In genomic region chr14:22829661-22830328, GRCh38 we compare ENCODE assay signal across 8 cellular contexts. TPM values are rescaled to one million over a fixed set of nuclear protein-coding genes. Genes with fewer than 3 reads are reported as not detected.
DNase-seq lines count a peak whose midpoint lies in the region; ATAC-seq and TF ChIP-seq lines count a peak whose summit lies in the region.

MRPL52 (plus strand) TSS chr14:22829887; CDS start chr14:22829913, 26 bp downstream.

- TF ChIP-seq EP300 in esophagus muscularis mucosa (IDR thresholded peaks at IDR 0.05) = no peak

- no peaks in the 10 kb centered on the region for H3K27me3 Mint-ChIP-seq in naive B cell
- no peaks in the 10 kb centered on the region for H3K27me3 Mint-ChIP-seq in stimulated activated memory B cell treated with anti-CD40 and anti-IgM and Interleukin-4, amounts not matched to agents 10 μg/mL and 1 μg/mL and 100 μg/mL, for 72 hours

- peak within 1 kb of the TSS; percentile 85 to 97 (median 94) for H3K4me3 Mint-ChIP-seq in naive B cell
- peak within 1 kb of the TSS; percentile 90 for H3K4me3 Mint-ChIP-seq in stimulated activated memory B cell treated with anti-CD40 and anti-IgM and Interleukin-4, amounts not matched to agents 10 μg/mL and 1 μg/mL and 100 μg/mL, for 72 hours

- peaks cover 4 to 8% of the 10 kb centered on the region in 2 donors for H3K36me3 Mint-ChIP-seq in naive B cell
- peaks cover 7% of the 10 kb centered on the region for H3K36me3 Mint-ChIP-seq in stimulated activated memory B cell treated with anti-CD40 and anti-IgM and Interleukin-4, amounts not matched to agents 10 μg/mL and 1 μg/mL and 100 μg/mL, for 72 hours

- WGBS in esophagus muscularis mucosa = 1% methylated on average over 24 of the region's 38 CpGs

- peaks cover 0 to 3% (median 0%) of the 10 kb centered on the region in 7 donors for H3K9me3 Mint-ChIP-seq in naive B cell
- no peaks in the 10 kb centered on the region for H3K9me3 Mint-ChIP-seq in stimulated activated memory B cell treated with anti-CD40 and anti-IgM and Interleukin-4, amounts not matched to agents 10 μg/mL and 1 μg/mL and 100 μg/mL, for 72 hours

- H3K4me3 ChIP-seq in esophagus muscularis mucosa = peak within 1 kb of the TSS; percentile 76 to 88 (median 81)

- DNase-seq in DMS53 (lab: John Stamatoyannopoulos, UW) (peak; percentile 91), KG1 (lab: John Stamatoyannopoulos, UW) (peak; percentile 79), esophagus muscularis mucosa (ENCODE audit: extremely low spot score) (peak; percentile 96), naive B cell (peak; percentile 82)
- peak; percentile 90 to 93 for DNase-seq in activated T-cell treated with anti-CD3 and anti-CD28 coated beads, Interleukin-2, amount 50 U/mL, for 48 hours

- peak within 1 kb of the TSS; percentile 79 to 88 (median 80) for H3K27ac ChIP-seq in esophagus muscularis mucosa (replicated peaks in 1 of 4)

- TF ChIP-seq POLR2A in esophagus muscularis mucosa (IDR thresholded peaks at IDR 0.05; ENCODE audit: low read depth) = no peak

- H3K4me1 ChIP-seq in esophagus muscularis mucosa = peaks cover 13 to 21% (median 17%) of the 10 kb centered on the region in 4 donors

- no peaks in the 10 kb centered on the region for H3K9me3 ChIP-seq in esophagus muscularis mucosa

- peaks cover 11 to 22% (median 18%) of the 10 kb centered on the region in 4 donors for H3K36me3 ChIP-seq in esophagus muscularis mucosa

- TF ChIP-seq CTCF in esophagus muscularis mucosa (IDR thresholded peaks at IDR 0.05) = no peak

- ATAC-seq in GM21619 (IDR thresholded peaks at IDR 0.05; ENCODE audit: unreplicated experiment) (peak; percentile 89), naive B cell (ENCODE audit: low read depth in 2 of 2) (peak; percentile 93 to 94)
- peak; percentile 98 for ATAC-seq in stimulated activated memory B cell treated with anti-CD40 and anti-IgM and Interleukin-4, amounts not matched to agents 10 μg/mL and 1 μg/mL and 100 μg/mL, for 72 hours

- intact Hi-C loops in esophagus muscularis mucosa (cut with DNase I) = no loop called here

- H3K4me1 Mint-ChIP-seq in naive B cell = peaks cover 25 to 41% (median 38%) of the 10 kb centered on the region in 3 donors
- peaks cover 24% of the 10 kb centered on the region for H3K4me1 Mint-ChIP-seq in stimulated activated memory B cell treated with anti-CD40 and anti-IgM and Interleukin-4, amounts not matched to agents 10 μg/mL and 1 μg/mL and 100 μg/mL, for 72 hours

- no peaks in the 10 kb centered on the region for H3K27me3 ChIP-seq in esophagus muscularis mucosa

- peak within 1 kb of the TSS; percentile 91 to 99 (median 96) for H3K27ac Mint-ChIP-seq in naive B cell
- H3K27ac Mint-ChIP-seq in stimulated activated memory B cell treated with anti-CD40 and anti-IgM and Interleukin-4, amounts not matched to agents 10 μg/mL and 1 μg/mL and 100 μg/mL, for 72 hours = peak within 1 kb of the TSS; percentile 87

TF ChIP-seq in PFSK-1, 5 proteins besides CTCF, POLR2A, EP300 and RAD21:
- no peak for TF ChIP-seq FOXP2 (optimal IDR thresholded peaks at IDR 0.05; ENCODE audit: borderline replicate concordance, extremely low read depth, extremely low read length, insufficient read depth)
- TF ChIP-seq TAF1 (IDR thresholded peaks at IDR 0.05; ENCODE audit: borderline replicate concordance, insufficient read depth, low read length) = peak; percentile 66; the same call in 1 of the 2 replicates
- no peak for TF ChIP-seq REST (IDR thresholded peaks at IDR 0.05; ENCODE audit: insufficient read depth in 1 of 2, low read depth in 2 of 2, low read length in 2 of 2)
- TF ChIP-seq SIN3A (IDR thresholded peaks at IDR 0.05; ENCODE audit: borderline replicate concordance, insufficient read depth, low read length) = no peak
- TF ChIP-seq POLR2AphosphoS5 (IDR thresholded peaks at IDR 0.05; ENCODE audit: low read depth, low read length) = peak; percentile 83

RNA-seq across cellular contexts. Expression of gene MRPL52, which starts in this region (rescaled TPM):
- 194 TPM for polyA plus RNA-seq in PFSK-1 (2012; ENCODE audit: insufficient read length, low read depth)
- 10 to 100 TPM; 27.0 to 64.5 (median 37.2) TPM for total RNA-seq in esophagus muscularis mucosa
- polyA plus RNA-seq in naive B cell (ENCODE audit: low read depth in 6 of 6) = 100 to 1,000 TPM in 5 of 6 donors, 10 to 100 TPM in 1; 75.0 to 232 (median 186) TPM

Comparison
In these comparisons a context has a peak if more than half of its experiments do, and no peak if none do; other contexts are left out.
1. Peak in every context shown above with its lines: DNase-seq, ATAC-seq, H3K4me3 ChIP-seq and H3K27ac ChIP-seq.